In the genomic region with DNA sequence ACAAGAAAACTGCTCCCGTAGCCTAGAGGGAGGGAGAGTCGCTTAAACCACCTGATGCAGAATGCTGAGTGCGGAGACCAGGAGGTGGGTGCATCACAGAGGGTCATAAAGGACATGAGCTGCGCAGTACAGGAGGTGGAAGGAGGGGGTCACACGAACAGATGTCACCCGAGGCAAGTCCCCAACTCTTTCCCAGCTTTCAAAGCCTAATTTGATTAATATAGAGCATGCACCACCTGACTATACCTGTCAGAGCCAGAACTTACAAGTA, we compare ENCODE assay signal across 8 cellular contexts. TPM values are rescaled to one million over a fixed set of nuclear protein-coding genes. Genes with fewer than 3 reads are reported as not detected.
DNase-seq lines count a peak whose midpoint lies in the region; ATAC-seq and TF ChIP-seq lines count a peak whose summit lies in the region.

No MANE protein-coding gene starts in this region.

- H3K36me3 ChIP-seq in SJSA1 = peaks cover 27% of the 10 kb centered on the region
- H3K36me3 ChIP-seq in spleen = no peaks in the 10 kb centered on the region
- H3K36me3 ChIP-seq in HAP-1 (replicated peaks) = no peaks in the 10 kb centered on the region

- H3K9me3 ChIP-seq in SJSA1 (replicated peaks) (0 out of 2 replicates have a peak, but pooled peaks cover 3% of the 10 kb centered on the region), spleen (no peaks in the 10 kb centered on the region), HAP-1 (no peaks in the 10 kb centered on the region)

- no peak overlapping the region for H3K27ac ChIP-seq in SJSA1
- H3K27ac ChIP-seq in foreskin keratinocyte = peak overlapping the region; percentile 73
- H3K27ac ChIP-seq in spleen = peak overlapping the region in 6 of 8 donors; percentile 67 to 97 (median 94)

- H3K27me3 ChIP-seq in SJSA1 (replicated peaks) (no peaks in the 10 kb centered on the region), foreskin keratinocyte (no peaks in the 10 kb centered on the region), spleen (replicated peaks in 1 of 7) (no peaks in the 10 kb centered on the region), HAP-1 (ENCODE audit: low read depth) (no peaks in the 10 kb centered on the region)

- no peak for ATAC-seq in foreskin keratinocyte
- no peak for ATAC-seq in HG02759 (IDR thresholded peaks at IDR 0.05; ENCODE audit: unreplicated experiment)
- ATAC-seq in HG02870 (IDR thresholded peaks at IDR 0.05; ENCODE audit: unreplicated experiment) = no peak

- intact Hi-C loops in spleen (cut with DNase I; ENCODE audit: low total_unique reads) = no loop called here

- TF ChIP-seq POLR2A in spleen (IDR thresholded peaks at IDR 0.05) = no peak

- 53 to 75% (median 59%) methylated on average over 6 of the region's 6 CpGs for WGBS in spleen, 5 donors

- H3K4me1 ChIP-seq in SJSA1 (replicated peaks) (peaks cover 45% of the 10 kb centered on the region), foreskin keratinocyte (peaks cover 19% of the 10 kb centered on the region), spleen (peaks cover 47 to 56% (median 53%) of the 10 kb centered on the region in 6 donors), HAP-1 (peaks cover 27% of the 10 kb centered on the region)

- TF ChIP-seq CTCF in foreskin keratinocyte (conservative IDR thresholded peaks at IDR 0.05) (no peak), spleen (IDR thresholded peaks at IDR 0.05 in 8 of 11, conservative IDR thresholded peaks at IDR 0.05 in 3 of 11) (no peak)

- in situ Hi-C loops in HAP-1 (cut with MboI; ENCODE audit: low sequenced_read_pairs) = loop anchor here (25.0 kb wide), 1 partner anchor 811 kb away; a partner anchor contains a TSS

- H3K4me3 ChIP-seq in SJSA1 (peak overlapping the region; percentile 96), spleen (peak overlapping the region in 7 of 8 donors; percentile 45 to 99 (median 98)), HAP-1 (no peak overlapping the region; the same call in 1 of the 2 replicates)

- DNase-seq in NCI-H146 (lab: John Stamatoyannopoulos, UW) (peak; percentile 42), NCI-H146 treated with DMSO at 0.1 percent for 48 hours (lab: John Stamatoyannopoulos, UW; ENCODE audit: unreplicated experiment) (no peak), SJSA1 (ENCODE audit: low read depth in 1 of 2, low spot score in 2 of 2) (no peak), foreskin keratinocyte (no peak), spleen (no peak), HAP-1 (ENCODE audit: low spot score in 2 of 2) (no peak)

RNA-seq across cellular contexts. Expression of a gene that starts 0.9 kb away (rescaled TPM):
- 88.2 and 107 TPM in 2 replicates for total RNA-seq in SJSA1 (2014; rRNA removed; shearing (Covaris generic))
- total RNA-seq in foreskin keratinocyte (88.1 and 94.1 TPM in 2 replicates), spleen (100 to 1,000 TPM; 130 to 168 (median 148) TPM)
- polyA plus RNA-seq in foreskin keratinocyte (53.3 and 64.8 TPM in 2 replicates), spleen (100 to 1,000 TPM in 1 of 3 donors, 10 to 100 TPM in 2; 60.3 to 101 (median 65.3) TPM)
